In the genomic region with DNA sequence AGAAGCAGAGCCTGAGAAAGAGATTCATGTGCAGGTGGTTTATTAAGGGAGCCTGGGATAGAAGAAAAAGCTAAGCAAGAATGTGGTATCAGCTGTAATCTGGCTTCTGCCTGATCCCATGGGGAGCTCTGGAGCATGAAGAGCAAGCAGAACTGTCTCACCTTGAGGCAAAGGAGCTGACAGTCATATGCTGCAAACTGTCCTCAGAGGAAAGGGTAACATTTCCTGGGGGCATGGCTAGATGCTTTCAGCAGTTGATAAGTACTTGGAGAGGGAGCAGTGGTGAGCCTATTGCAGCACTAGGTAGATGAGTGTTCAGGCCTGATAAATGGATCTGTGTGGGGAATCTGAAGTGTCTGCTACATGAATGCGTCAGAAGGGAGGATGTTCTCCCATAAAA, we compare ENCODE assay signal across 1 cellular context.
TF ChIP-seq lines count a peak whose summit lies in the region.

No MANE protein-coding gene starts in this region.

TF ChIP-seq in GM23338, 12 proteins besides CTCF, POLR2A, EP300 and RAD21:
- TF ChIP-seq, protein P1, sequence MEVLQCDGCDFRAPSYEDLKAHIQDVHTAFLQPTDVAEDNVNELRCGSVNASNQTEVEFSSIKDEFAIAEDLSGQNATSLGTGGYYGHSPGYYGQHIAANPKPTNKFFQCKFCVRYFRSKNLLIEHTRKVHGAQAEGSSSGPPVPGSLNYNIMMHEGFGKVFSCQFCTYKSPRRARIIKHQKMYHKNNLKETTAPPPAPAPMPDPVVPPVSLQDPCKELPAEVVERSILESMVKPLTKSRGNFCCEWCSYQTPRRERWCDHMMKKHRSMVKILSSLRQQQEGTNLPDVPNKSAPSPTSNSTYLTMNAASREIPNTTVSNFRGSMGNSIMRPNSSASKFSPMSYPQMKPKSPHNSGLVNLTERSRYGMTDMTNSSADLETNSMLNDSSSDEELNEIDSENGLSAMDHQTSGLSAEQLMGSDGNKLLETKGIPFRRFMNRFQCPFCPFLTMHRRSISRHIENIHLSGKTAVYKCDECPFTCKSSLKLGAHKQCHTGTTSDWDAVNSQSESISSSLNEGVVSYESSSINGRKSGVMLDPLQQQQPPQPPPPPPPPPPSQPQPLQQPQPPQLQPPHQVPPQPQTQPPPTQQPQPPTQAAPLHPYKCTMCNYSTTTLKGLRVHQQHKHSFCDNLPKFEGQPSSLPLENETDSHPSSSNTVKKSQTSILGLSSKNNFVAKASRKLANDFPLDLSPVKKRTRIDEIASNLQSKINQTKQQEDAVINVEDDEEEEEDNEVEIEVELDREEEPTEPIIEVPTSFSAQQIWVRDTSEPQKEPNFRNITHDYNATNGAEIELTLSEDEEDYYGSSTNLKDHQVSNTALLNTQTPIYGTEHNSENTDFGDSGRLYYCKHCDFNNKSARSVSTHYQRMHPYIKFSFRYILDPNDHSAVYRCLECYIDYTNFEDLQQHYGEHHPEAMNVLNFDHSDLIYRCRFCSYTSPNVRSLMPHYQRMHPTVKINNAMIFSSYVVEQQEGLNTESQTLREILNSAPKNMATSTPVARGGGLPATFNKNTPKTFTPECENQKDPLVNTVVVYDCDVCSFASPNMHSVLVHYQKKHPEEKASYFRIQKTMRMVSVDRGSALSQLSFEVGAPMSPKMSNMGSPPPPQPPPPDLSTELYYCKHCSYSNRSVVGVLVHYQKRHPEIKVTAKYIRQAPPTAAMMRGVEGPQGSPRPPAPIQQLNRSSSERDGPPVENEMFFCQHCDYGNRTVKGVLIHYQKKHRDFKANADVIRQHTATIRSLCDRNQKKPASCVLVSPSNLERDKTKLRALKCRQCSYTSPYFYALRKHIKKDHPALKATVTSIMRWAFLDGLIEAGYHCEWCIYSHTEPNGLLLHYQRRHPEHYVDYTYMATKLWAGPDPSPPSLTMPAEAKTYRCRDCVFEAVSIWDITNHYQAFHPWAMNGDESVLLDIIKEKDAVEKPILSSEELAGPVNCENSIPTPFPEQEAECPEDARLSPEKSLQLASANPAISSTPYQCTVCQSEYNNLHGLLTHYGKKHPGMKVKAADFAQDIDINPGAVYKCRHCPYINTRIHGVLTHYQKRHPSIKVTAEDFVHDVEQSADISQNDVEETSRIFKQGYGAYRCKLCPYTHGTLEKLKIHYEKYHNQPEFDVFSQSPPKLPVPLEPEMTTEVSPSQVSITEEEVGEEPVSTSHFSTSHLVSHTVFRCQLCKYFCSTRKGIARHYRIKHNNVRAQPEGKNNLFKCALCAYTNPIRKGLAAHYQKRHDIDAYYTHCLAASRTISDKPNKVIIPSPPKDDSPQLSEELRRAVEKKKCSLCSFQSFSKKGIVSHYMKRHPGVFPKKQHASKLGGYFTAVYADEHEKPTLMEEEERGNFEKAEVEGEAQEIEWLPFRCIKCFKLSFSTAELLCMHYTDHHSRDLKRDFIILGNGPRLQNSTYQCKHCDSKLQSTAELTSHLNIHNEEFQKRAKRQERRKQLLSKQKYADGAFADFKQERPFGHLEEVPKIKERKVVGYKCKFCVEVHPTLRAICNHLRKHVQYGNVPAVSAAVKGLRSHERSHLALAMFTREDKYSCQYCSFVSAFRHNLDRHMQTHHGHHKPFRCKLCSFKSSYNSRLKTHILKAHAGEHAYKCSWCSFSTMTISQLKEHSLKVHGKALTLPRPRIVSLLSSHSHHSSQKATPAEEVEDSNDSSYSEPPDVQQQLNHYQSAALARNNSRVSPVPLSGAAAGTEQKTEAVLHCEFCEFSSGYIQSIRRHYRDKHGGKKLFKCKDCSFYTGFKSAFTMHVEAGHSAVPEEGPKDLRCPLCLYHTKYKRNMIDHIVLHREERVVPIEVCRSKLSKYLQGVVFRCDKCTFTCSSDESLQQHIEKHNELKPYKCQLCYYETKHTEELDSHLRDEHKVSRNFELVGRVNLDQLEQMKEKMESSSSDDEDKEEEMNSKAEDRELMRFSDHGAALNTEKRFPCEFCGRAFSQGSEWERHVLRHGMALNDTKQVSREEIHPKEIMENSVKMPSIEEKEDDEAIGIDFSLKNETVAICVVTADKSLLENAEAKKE (CRISPR knock-in tag; IDR thresholded peaks at IDR 0.05), result no peak
- TF ChIP-seq, protein P2, sequence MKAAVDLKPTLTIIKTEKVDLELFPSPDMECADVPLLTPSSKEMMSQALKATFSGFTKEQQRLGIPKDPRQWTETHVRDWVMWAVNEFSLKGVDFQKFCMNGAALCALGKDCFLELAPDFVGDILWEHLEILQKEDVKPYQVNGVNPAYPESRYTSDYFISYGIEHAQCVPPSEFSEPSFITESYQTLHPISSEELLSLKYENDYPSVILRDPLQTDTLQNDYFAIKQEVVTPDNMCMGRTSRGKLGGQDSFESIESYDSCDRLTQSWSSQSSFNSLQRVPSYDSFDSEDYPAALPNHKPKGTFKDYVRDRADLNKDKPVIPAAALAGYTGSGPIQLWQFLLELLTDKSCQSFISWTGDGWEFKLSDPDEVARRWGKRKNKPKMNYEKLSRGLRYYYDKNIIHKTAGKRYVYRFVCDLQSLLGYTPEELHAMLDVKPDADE (IDR thresholded peaks at IDR 0.05), result no peak
- TF ChIP-seq STAT1 (IDR thresholded peaks at IDR 0.05; ENCODE audit: unreplicated experiment) (no peak), EZH2phosphoT487 (IDR thresholded peaks at IDR 0.05; ENCODE audit: unreplicated experiment) (no peak), ZNF331 (CRISPR knock-in tag; IDR thresholded peaks at IDR 0.05; ENCODE audit: low read depth) (no peak), EZH2 (IDR thresholded peaks at IDR 0.05; ENCODE audit: low read depth, unreplicated experiment) (no peak), JUNB (IDR thresholded peaks at IDR 0.05; ENCODE audit: unreplicated experiment) (no peak), NANOG (IDR thresholded peaks at IDR 0.05; ENCODE audit: borderline replicate concordance) (no peak), CREB1 (CRISPR knock-in tag; IDR thresholded peaks at IDR 0.05; ENCODE audit: low read depth) (no peak), POLR2AphosphoS5 (IDR thresholded peaks at IDR 0.05; ENCODE audit: low read depth) (no peak), ZNF114 (CRISPR knock-in tag; IDR thresholded peaks at IDR 0.05) (no peak)
- TF ChIP-seq, protein P3, sequence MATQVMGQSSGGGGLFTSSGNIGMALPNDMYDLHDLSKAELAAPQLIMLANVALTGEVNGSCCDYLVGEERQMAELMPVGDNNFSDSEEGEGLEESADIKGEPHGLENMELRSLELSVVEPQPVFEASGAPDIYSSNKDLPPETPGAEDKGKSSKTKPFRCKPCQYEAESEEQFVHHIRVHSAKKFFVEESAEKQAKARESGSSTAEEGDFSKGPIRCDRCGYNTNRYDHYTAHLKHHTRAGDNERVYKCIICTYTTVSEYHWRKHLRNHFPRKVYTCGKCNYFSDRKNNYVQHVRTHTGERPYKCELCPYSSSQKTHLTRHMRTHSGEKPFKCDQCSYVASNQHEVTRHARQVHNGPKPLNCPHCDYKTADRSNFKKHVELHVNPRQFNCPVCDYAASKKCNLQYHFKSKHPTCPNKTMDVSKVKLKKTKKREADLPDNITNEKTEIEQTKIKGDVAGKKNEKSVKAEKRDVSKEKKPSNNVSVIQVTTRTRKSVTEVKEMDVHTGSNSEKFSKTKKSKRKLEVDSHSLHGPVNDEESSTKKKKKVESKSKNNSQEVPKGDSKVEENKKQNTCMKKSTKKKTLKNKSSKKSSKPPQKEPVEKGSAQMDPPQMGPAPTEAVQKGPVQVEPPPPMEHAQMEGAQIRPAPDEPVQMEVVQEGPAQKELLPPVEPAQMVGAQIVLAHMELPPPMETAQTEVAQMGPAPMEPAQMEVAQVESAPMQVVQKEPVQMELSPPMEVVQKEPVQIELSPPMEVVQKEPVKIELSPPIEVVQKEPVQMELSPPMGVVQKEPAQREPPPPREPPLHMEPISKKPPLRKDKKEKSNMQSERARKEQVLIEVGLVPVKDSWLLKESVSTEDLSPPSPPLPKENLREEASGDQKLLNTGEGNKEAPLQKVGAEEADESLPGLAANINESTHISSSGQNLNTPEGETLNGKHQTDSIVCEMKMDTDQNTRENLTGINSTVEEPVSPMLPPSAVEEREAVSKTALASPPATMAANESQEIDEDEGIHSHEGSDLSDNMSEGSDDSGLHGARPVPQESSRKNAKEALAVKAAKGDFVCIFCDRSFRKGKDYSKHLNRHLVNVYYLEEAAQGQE (IDR thresholded peaks at IDR 0.05; ENCODE audit: unreplicated experiment), result no peak
